8 cellular contexts compared by ENCODE assay signal in genomic region chr1:171485375-171486047, GRCh38. TPM values are rescaled to one million over a fixed set of nuclear protein-coding genes. Genes with fewer than 3 reads are reported as not detected.
DNase-seq lines count a peak whose midpoint lies in the region; ATAC-seq, FAIRE-seq and TF ChIP-seq lines count a peak whose summit lies in the region.

PRRC2C (plus strand) TSS chr1:171485530; CDS start chr1:171512089, 26,559 bp downstream.

- intact Hi-C loops in kidney (cut with DNase I) = no loop called here

- H3K4me1 Mint-ChIP-seq in chondrocyte (ENCODE audit: low read depth) = peaks cover 46% of the 10 kb centered on the region

- peak within 1 kb of the TSS; percentile 96 for H3K27ac Mint-ChIP-seq in chondrocyte (ENCODE audit: unreplicated experiment)

- H3K27ac ChIP-seq in kidney (ENCODE audit: low read depth in 2 of 2, low read length in 2 of 2) = peak within 1 kb of the TSS; percentile 97 to 99

- H3K9me3 Mint-ChIP-seq in chondrocyte (ENCODE audit: low read depth) = no peaks in the 10 kb centered on the region

- TF ChIP-seq CTCF in AG10803 (conservative IDR thresholded peaks at IDR 0.05; ENCODE audit: low read length) (peak; percentile 77), chondrocyte (IDR thresholded peaks at IDR 0.05) (peak; percentile 85), kidney (IDR thresholded peaks at IDR 0.05; ENCODE audit: borderline replicate concordance, extremely low read depth, insufficient read depth) (peak; percentile 71)

- peak within 1 kb of the TSS; percentile 96 to 97 for H3K9ac ChIP-seq in kidney (ENCODE audit: low read length in 2 of 2)

- H3K9me3 ChIP-seq in kidney (ENCODE audit: control insufficient read depth in 1 of 2, low read length in 2 of 2) = no peaks in the 10 kb centered on the region

- H3K36me3 Mint-ChIP-seq in chondrocyte (ENCODE audit: low read depth) = no peaks in the 10 kb centered on the region

- DNase-seq in AG10803 (ENCODE audit: low read depth) (peak; percentile 98), NCI-H446 treated with DMSO at 0.1 percent for 48 hours (lab: John Stamatoyannopoulos, UW) (peak; percentile 98), chondrocyte (ENCODE audit: low spot score) (peak; percentile 98), kidney (peak; percentile 99)
- peak; percentile 90 for DNase-seq in activated CD4-positive, alpha-beta T cell treated with anti-CD3 and anti-CD28 coated beads for 1 hour
- peak; percentile 89 to 90 for DNase-seq in stimulated activated CD4-positive, alpha-beta T cell treated with anti-CD3 and anti-CD28 coated beads, Interleukin-15, amount 100 ng/mL, for 48 hours (ENCODE audit: low read depth in 2 of 2)

- no peaks in the 10 kb centered on the region for H3K36me3 ChIP-seq in kidney (ENCODE audit: control insufficient read depth in 1 of 2, insufficient read depth in 2 of 2, low read length in 2 of 2)

- peaks cover 8 to 12% of the 10 kb centered on the region in 2 donors for H3K4me1 ChIP-seq in kidney (ENCODE audit: control insufficient read depth in 1 of 2, insufficient read depth in 1 of 2, low read depth in 1 of 2, low read length in 2 of 2)

- H3K4me3 Mint-ChIP-seq in chondrocyte (ENCODE audit: unreplicated experiment) = peak within 1 kb of the TSS; percentile 82

- H3K4me3 ChIP-seq in AG10803 (ENCODE audit: low read length) (peak within 1 kb of the TSS; percentile 95), kidney (ENCODE audit: low read length in 2 of 2) (peak within 1 kb of the TSS; percentile 72 to 96)

- FAIRE-seq in kidney (lab: Jason Lieb, UNC) = peak; percentile 88

- H3K27me3 Mint-ChIP-seq in chondrocyte (ENCODE audit: low read depth) = no peaks in the 10 kb centered on the region

- peak; percentile 97 for ATAC-seq in GM19025 (IDR thresholded peaks at IDR 0.05; ENCODE audit: low read depth, unreplicated experiment)
- peak; percentile 97 for ATAC-seq in HG03354 (IDR thresholded peaks at IDR 0.05; ENCODE audit: poor library complexity, severe bottlenecking, unreplicated experiment)

RNA-seq across cellular contexts. Expression of gene PRRC2C, which starts in this region (rescaled TPM):
- total RNA-seq in chondrocyte (131 to 153 TPM (median 146 TPM) in 3 replicates), kidney (152 TPM)
- 28.1 TPM for polyA plus RNA-seq in kidney (ENCODE audit: insufficient read depth, low read depth, low replicate concordance)

Comparison
In these comparisons a context has a peak if more than half of its experiments do, and no peak if none do; other contexts are left out.
1. Peak in every context shown above with its lines: DNase-seq, ATAC-seq, H3K4me3 ChIP-seq and H3K27ac ChIP-seq.